In genomic region chr3:83477563-83477962, GRCh38 we compare ENCODE assay signal across 11 cellular contexts.
"Had no signal": no experiment of that assay in that cellular context is flagged by ENCODE, and none has a peak within 500 bp of the region (broad histone marks: within the 10 kb centered on the region; RNA-seq: fewer than 3 reads in every experiment).

No MANE protein-coding gene starts in this region.

- ATAC-seq: GM23338, HCT116 had no signal

- H3K36me3 ChIP-seq: HAP-1 had no signal

- H3K9ac ChIP-seq: GM23248 had no signal

- DNase-seq: GM23248, GOT3, H7, H9, HCEC 1CT, HFFc6 had no signal

- H3K9me3 ChIP-seq: HAP-1 had no signal

- H3K4me3 ChIP-seq: GM23248, GM23338, HAP-1 had no signal

- H3K27ac ChIP-seq: GM23248 had no signal

- FAIRE-seq: H1, H54 had no signal

- H3K4me3 Mint-ChIP-seq: GM23338, H9, HFFc6 had no signal

- H3K4me1 Mint-ChIP-seq: GM23338, H9 had no signal

- H3K27ac Mint-ChIP-seq: GM23338, H9, HFFc6 had no signal

- H3K4me1 ChIP-seq: HAP-1 had no signal
